2 cellular contexts compared by ENCODE assay signal in genomic region chr2:23542390-23542789, GRCh38.
TF ChIP-seq lines count a peak whose summit lies in the region.

No MANE protein-coding gene starts in this region.

TF ChIP-seq in IMR-90, 13 proteins besides CTCF, POLR2A, EP300 and RAD21:
- TF ChIP-seq USF2 (IDR thresholded peaks at IDR 0.05; ENCODE audit: low read depth, low read length) = no peak
- no peak for TF ChIP-seq NFE2L2 (IDR thresholded peaks at IDR 0.05; ENCODE audit: low read depth, low read length)
- TF ChIP-seq CEBPB (IDR thresholded peaks at IDR 0.05; ENCODE audit: low read depth, low read length) = no peak
- TF ChIP-seq MAZ (IDR thresholded peaks at IDR 0.05; ENCODE audit: borderline replicate concordance, low read depth, low read length) = no peak
- TF ChIP-seq RFX5 (IDR thresholded peaks at IDR 0.05; ENCODE audit: low read depth, low read length) = no peak
- TF ChIP-seq FOS (IDR thresholded peaks at IDR 0.05; ENCODE audit: low read depth, low read length) = no peak
- TF ChIP-seq MXI1 (IDR thresholded peaks at IDR 0.05; ENCODE audit: borderline replicate concordance, low read depth, low read length) = no peak
- TF ChIP-seq BHLHE40 (IDR thresholded peaks at IDR 0.05; ENCODE audit: low read depth, low read length) = no peak
- no peak for TF ChIP-seq ELK1 (IDR thresholded peaks at IDR 0.05; ENCODE audit: borderline replicate concordance, low read depth, low read length)
- no peak for TF ChIP-seq SMC3 (IDR thresholded peaks at IDR 0.05; ENCODE audit: low read depth, low read length)
- no peak for TF ChIP-seq RCOR1 (IDR thresholded peaks at IDR 0.05; ENCODE audit: insufficient replicate concordance, low read length)

TF ChIP-seq in H1, 55 proteins besides CTCF, POLR2A, EP300 and RAD21:
- no peak for TF ChIP-seq GABPA (IDR thresholded peaks at IDR 0.05; ENCODE audit: borderline replicate concordance, insufficient read depth, low read length)
- no peak for TF ChIP-seq YY1 (IDR thresholded peaks at IDR 0.05; ENCODE audit: low read depth, low read length)
- TF ChIP-seq TEAD4 (IDR thresholded peaks at IDR 0.05; ENCODE audit: low read depth, low read length) = no peak
- TF ChIP-seq POU5F1 (IDR thresholded peaks at IDR 0.05; ENCODE audit: low read depth, low read length) = no peak
- TF ChIP-seq SAP30 (IDR thresholded peaks at IDR 0.05; ENCODE audit: insufficient read depth, insufficient replicate concordance, low read length) = no peak
- TF ChIP-seq JUND (IDR thresholded peaks at IDR 0.05; ENCODE audit: low read length) = no peak
- TF ChIP-seq ASH2L (IDR thresholded peaks at IDR 0.05; ENCODE audit: low read length) = no peak
